Comparison of ENCODE assay signal across 13 cellular contexts in the genomic region with DNA sequence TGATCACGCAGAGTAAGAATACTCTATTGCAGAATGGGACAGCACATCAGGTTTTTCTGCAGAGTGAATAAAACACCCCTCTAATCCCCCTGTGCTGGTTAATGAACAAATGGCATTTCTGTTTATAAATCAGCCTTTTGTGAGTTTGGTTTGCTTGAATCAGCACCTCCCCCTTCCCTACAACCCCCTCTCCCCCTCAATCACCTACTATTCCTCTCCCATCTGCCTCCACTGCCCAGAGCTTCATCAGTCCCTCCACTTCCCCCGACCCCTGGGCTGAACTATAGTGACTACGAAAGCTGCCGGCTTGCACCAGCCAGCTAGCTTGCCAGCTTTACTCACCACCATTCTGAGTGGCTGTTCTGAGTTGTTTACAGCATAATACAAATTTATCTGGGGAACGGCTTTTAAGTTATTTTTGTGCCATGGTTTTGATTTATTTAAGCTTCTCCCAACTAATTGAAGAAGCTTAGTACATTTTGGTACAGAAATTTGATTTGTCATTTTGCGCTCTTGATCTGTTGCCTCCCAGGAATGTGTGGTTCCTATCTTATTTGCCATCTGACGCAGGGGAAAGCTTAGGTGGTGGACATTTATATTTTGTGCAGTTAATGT. TPM values are rescaled to one million over a fixed set of nuclear protein-coding genes. Genes with fewer than 3 reads are reported as not detected.
DNase-seq lines count a peak whose midpoint lies in the region; ATAC-seq and TF ChIP-seq lines count a peak whose summit lies in the region.
"Had no signal": no experiment of that assay in that cellular context is flagged by ENCODE, and none has a peak within 500 bp of the region (broad histone marks: within the 10 kb centered on the region; RNA-seq: fewer than 3 reads in every experiment).

No MANE protein-coding gene starts in this region.

- peaks cover 3% of the 10 kb centered on the region for H3K4me1 ChIP-seq in neuron (ENCODE audit: insufficient read depth, low read length)

- H3K4me3 ChIP-seq in epithelial cell of proximal tubule (ENCODE audit: low read depth, low read length) = peak overlapping the region; percentile 46
- H3K4me3 ChIP-seq in neuron (ENCODE audit: low read length) = no peak overlapping the region
- H3K4me3 ChIP-seq: BLaER1 treated with 17β-estradiol and CSF1 and Interleukin-3, amounts not matched to agents 10 nM and 100 nM; lung had no signal

- ATAC-seq in HG03196 (IDR thresholded peaks at IDR 0.05; ENCODE audit: unreplicated experiment) (no peak), GM18861 (IDR thresholded peaks at IDR 0.05; ENCODE audit: unreplicated experiment) (no peak)

- DNase-seq in Ammon's horn (ENCODE audit: low spot score) = peak; percentile 39
- DNase-seq in OCI-M1 (lab: John Stamatoyannopoulos, UW) = peak; percentile 76
- DNase-seq in epithelial cell of proximal tubule (ENCODE audit: low read depth) = no peak
- no peak for DNase-seq in DMS53 treated with DMSO at 0.1 percent for 48 hours (lab: John Stamatoyannopoulos, UW; ENCODE audit: unreplicated experiment)
- DNase-seq in activated CD4-positive, alpha-beta T cell treated with anti-CD3 and anti-CD28 coated beads for 4 hours = no peak
- DNase-seq: activated B cell treated with CpG ODN at 0.5 μM for 24 hours; NCI-H1436; stimulated activated CD8-positive, alpha-beta memory T cell treated with anti-CD3 and anti-CD28 coated beads, Interleukin-4, amount 100 ng/mL, for 48 hours had no signal

- H3K9me3 ChIP-seq in neuron (ENCODE audit: low read length) = no peaks in the 10 kb centered on the region
- H3K9me3 ChIP-seq: BLaER1 treated with 17β-estradiol and CSF1 and Interleukin-3, amounts not matched to agents 10 nM and 100 nM had no signal

- TF ChIP-seq CTCF in epithelial cell of proximal tubule (conservative IDR thresholded peaks at IDR 0.05; ENCODE audit: low read depth, low read length) = no peak

- H3K27me3 ChIP-seq in neuron (ENCODE audit: insufficient read depth, low read length) = no peaks in the 10 kb centered on the region
- H3K27me3 ChIP-seq: BLaER1 treated with 17β-estradiol and CSF1 and Interleukin-3, amounts not matched to agents 10 nM and 100 nM had no signal

- no peaks in the 10 kb centered on the region for H3K36me3 ChIP-seq in neuron (ENCODE audit: insufficient read depth, low read length)
- H3K36me3 ChIP-seq: BLaER1 treated with 17β-estradiol and CSF1 and Interleukin-3, amounts not matched to agents 10 nM and 100 nM had no signal

- peak overlapping the region; percentile 10 for H2AFZ ChIP-seq in neuron (ENCODE audit: low read depth, low read length)

RNA-seq across cellular contexts. Expression of a gene that starts 41.8 kb away (rescaled TPM):
- 3.5 and 5.1 TPM in 2 replicates for total RNA-seq in epithelial cell of proximal tubule

Comparison
In these comparisons a context has a peak if more than half of its experiments do, and no peak if none do; other contexts are left out.
1. DNase-seq: peak in Ammon's horn (single experiment) and OCI-M1 (single experiment); none in epithelial cell of proximal tubule (single experiment), DMS53 treated with DMSO at 0.1 percent for 48 hours (single experiment) and activated CD4-positive, alpha-beta T cell treated with anti-CD3 and anti-CD28 coated beads for 4 hours (0 of 2).